Comparison of ENCODE assay signal across 20 cellular contexts in genomic region chr1:46044116-46044515, GRCh38.
DNase-seq lines count a peak whose midpoint lies in the region; ATAC-seq, FAIRE-seq and TF ChIP-seq lines count a peak whose summit lies in the region.
"Had no signal": no experiment of that assay in that cellular context is flagged by ENCODE, and none has a peak within 500 bp of the region (broad histone marks: within the 10 kb centered on the region; RNA-seq: fewer than 3 reads in every experiment).

No MANE protein-coding gene starts in this region.

- intact Hi-C loops in HepG2 (cut with micrococcal nuclease; ENCODE audit: unreplicated experiment), result no loop called here
- intact Hi-C loops in right lobe of liver (cut with DNase I), result no loop called here

- no peak overlapping the region for H3K23ac ChIP-seq in trophoblast cell (ENCODE audit: low read length)

- CTCF ChIA-PET in HepG2 (lab: Yijun Ruan, JAX; ENCODE audit: low intra/inter-chr PET ratio, low total read pairs), result no interaction called here

- no peak overlapping the region for H3K18ac ChIP-seq in trophoblast cell (ENCODE audit: low read length)

- H3K9me2 ChIP-seq in OCI-LY1 (ENCODE audit: low read depth, low read length), result no peaks in the 10 kb centered on the region

- no peak overlapping the region for H2BK5ac ChIP-seq in trophoblast cell (ENCODE audit: low read depth, low read length, poor library complexity)

- H3K4me3 ChIP-seq in HepG2 (replicated peaks in 1 of 3; ENCODE audit: insufficient read depth in 1 of 3, low read depth in 2 of 3, low read length in 3 of 3) (no peak overlapping the region), right lobe of liver (no peak overlapping the region), OCI-LY1 (ENCODE audit: low read depth, low read length, poor library complexity, severe bottlenecking) (no peak overlapping the region), iPS-20b (ENCODE audit: low read length) (peak overlapping the region; percentile 10; the same call in 1 of the 2 replicates), trophoblast cell (ENCODE audit: low read depth, low read length) (no peak overlapping the region)
- H3K4me3 ChIP-seq: PC-9 had no signal

- H3K27me3 ChIP-seq in HepG2 (ENCODE audit: control insufficient read depth in 1 of 2, insufficient read depth in 2 of 2, low read length in 2 of 2), result no peaks in the 10 kb centered on the region; a peak in 1 of 5 replicates
- H3K27me3 ChIP-seq in right lobe of liver, result no peaks in the 10 kb centered on the region
- H3K27me3 ChIP-seq in OCI-LY1 (ENCODE audit: insufficient read depth, low read length), result no peaks in the 10 kb centered on the region
- H3K27me3 ChIP-seq in iPS-20b (ENCODE audit: insufficient read depth, low read length), result no peaks in the 10 kb centered on the region
- no peaks in the 10 kb centered on the region for H3K27me3 ChIP-seq in trophoblast cell (ENCODE audit: insufficient read depth, low read length)

- TF ChIP-seq EP300 in HepG2 (IDR thresholded peaks at IDR 0.05; ENCODE audit: low read depth in 2 of 2, low read length in 2 of 2) (no peak), HepG2 (CRISPR knock-in tag; IDR thresholded peaks at IDR 0.05; ENCODE audit: borderline replicate concordance) (no peak)

- no peak for TF ChIP-seq RAD21 in HepG2 (CRISPR knock-in tag; IDR thresholded peaks at IDR 0.05)

- no peaks in the 10 kb centered on the region for H3K9me3 ChIP-seq in HepG2 (ENCODE audit: low read length)
- no peaks in the 10 kb centered on the region for H3K9me3 ChIP-seq in right lobe of liver
- H3K9me3 ChIP-seq in OCI-LY1 (ENCODE audit: low read length), result no peaks in the 10 kb centered on the region
- no peaks in the 10 kb centered on the region for H3K9me3 ChIP-seq in iPS-20b (ENCODE audit: insufficient read depth, low read depth, low read length)
- H3K9me3 ChIP-seq in trophoblast cell (ENCODE audit: insufficient read depth, low read depth, low read length), result no peaks in the 10 kb centered on the region

- no peaks in the 10 kb centered on the region for H3K79me1 ChIP-seq in trophoblast cell (ENCODE audit: low read length)

- no peaks in the 10 kb centered on the region for H4K20me1 ChIP-seq in HepG2 (ENCODE audit: insufficient read depth, low read length)
- H4K20me1 ChIP-seq in OCI-LY1 (ENCODE audit: insufficient read depth, low read length), result no peaks in the 10 kb centered on the region

- no peak overlapping the region for H2BK120ac ChIP-seq in trophoblast cell (ENCODE audit: insufficient read depth, low read length, poor library complexity)

- H4K12ac ChIP-seq in trophoblast cell (ENCODE audit: low read depth, low read length), result no peak overlapping the region

- in situ Hi-C loops in HepG2 (cut with HindIII; ENCODE audit: extremely low pct_ligation_motif_present, low pct_unique_long_range_greater_than_20kb), result no loop called here

- DNase-seq in HepG2 (ENCODE audit: low spot score) (no peak), right lobe of liver (no peak), NCI-H510A (lab: John Stamatoyannopoulos, UW) (no peak), NCI-H446 treated with DMSO at 0.1 percent for 48 hours (lab: John Stamatoyannopoulos, UW) (no peak), trophoblast cell (no peak)
- DNase-seq: CD4-positive, CD25-positive, alpha-beta regulatory T cell; COR-L47; DMS 273 treated with DMSO at 0.1 percent for 48 hours; DND-41; NCI-H1105; NCI-H1694; NCI-H2081 treated with DMSO at 0.1 percent for 48 hours; NCI-H748 treated with DMSO at 0.1 percent for 48 hours; PC-9 had no signal

- TF ChIP-seq POLR2A in HepG2 (IDR thresholded peaks at IDR 0.05; ENCODE audit: insufficient read depth in 1 of 2, low read depth in 2 of 2, low read length in 2 of 2), result no peak
- no peak for TF ChIP-seq POLR2A in right lobe of liver (IDR thresholded peaks at IDR 0.05)

- no peak overlapping the region for H2BK12ac ChIP-seq in trophoblast cell (ENCODE audit: low read length)

- no peak overlapping the region for H3K4ac ChIP-seq in trophoblast cell (ENCODE audit: low read depth, low read length)

- H3K4me2 ChIP-seq in HepG2 (ENCODE audit: low read depth, low read length), result no peak overlapping the region
- H3K4me2 ChIP-seq in OCI-LY1 (ENCODE audit: low read length), result peak overlapping the region; percentile 1; the same call in 1 of the 2 replicates
- H3K4me2 ChIP-seq in trophoblast cell (ENCODE audit: low read length), result no peak overlapping the region
- H3K4me2 ChIP-seq: PC-9 had no signal

- TF ChIP-seq CTCF in HepG2 (CRISPR knock-in tag; IDR thresholded peaks at IDR 0.05) (no peak), right lobe of liver (IDR thresholded peaks at IDR 0.05) (no peak), OCI-LY1 (IDR thresholded peaks at IDR 0.05; ENCODE audit: low read length) (no peak)

- WGBS in HepG2 (ENCODE audit: low lambda C conversion rate), result 98% methylated on average over 4 of the region's 5 CpGs
- 76% methylated on average over 2 of the region's 5 CpGs for WGBS in right lobe of liver (ENCODE audit: insufficient coverage, low coverage, low lambda C conversion rate, missing lambda C conversion rate)
- WGBS in trophoblast cell (ENCODE audit: extremely low coverage, insufficient coverage, insufficient read length), result no CpG with 5 or more reads among the region's 5 CpGs

- H3K27ac ChIP-seq in HepG2 (ENCODE audit: extremely low read length, insufficient read depth, low read length) (no peak overlapping the region), right lobe of liver (no peak overlapping the region), OCI-LY1 (ENCODE audit: low read depth, low read length, poor library complexity, severe bottlenecking) (peak overlapping the region; percentile 94), iPS-20b (ENCODE audit: low read length) (no peak overlapping the region), trophoblast cell (ENCODE audit: low read depth, low read length) (no peak overlapping the region)
- H3K27ac ChIP-seq: 22Rv1, PC-9, RWPE1 had no signal

- ATAC-seq in HepG2 (no peak), right lobe of liver (no peak), GM18858 (IDR thresholded peaks at IDR 0.05; ENCODE audit: unreplicated experiment) (no peak)
- ATAC-seq: SK-N-SH treated with all-trans-retinoic acid at 6 μM for 48 hours had no signal

- no peak overlapping the region for H3K14ac ChIP-seq in trophoblast cell (ENCODE audit: low read length)

- no peak overlapping the region for H3K9ac ChIP-seq in HepG2 (ENCODE audit: insufficient read depth, low read depth, low read length)
- H3K9ac ChIP-seq in OCI-LY1 (ENCODE audit: low read length), result no peak overlapping the region
- no peak overlapping the region for H3K9ac ChIP-seq in iPS-20b (ENCODE audit: low read depth, low read length)
- H3K9ac ChIP-seq in trophoblast cell (ENCODE audit: low read length), result no peak overlapping the region

- H3K4me1 ChIP-seq in HepG2 (ENCODE audit: insufficient read depth, low read length) (no peaks in the 10 kb centered on the region), right lobe of liver (peaks cover 0 to 5% (median 0%) of the 10 kb centered on the region in 4 donors), OCI-LY1 (ENCODE audit: insufficient read depth, low read length, severe bottlenecking) (peaks cover 52% of the 10 kb centered on the region), iPS-20b (ENCODE audit: insufficient read depth, low read length) (peaks cover 13% of the 10 kb centered on the region), trophoblast cell (ENCODE audit: control insufficient read depth in 1 of 2, insufficient read depth in 2 of 2, low read length in 2 of 2) (no peaks in the 10 kb centered on the region)

- no peak overlapping the region for H2AFZ ChIP-seq in HepG2 (ENCODE audit: low read length)
- no peak overlapping the region for H2AFZ ChIP-seq in OCI-LY1 (ENCODE audit: low read length)
- no peak overlapping the region for H2AFZ ChIP-seq in trophoblast cell (ENCODE audit: insufficient read depth, low read length, poor library complexity)
- H2AFZ ChIP-seq: PC-9 had no signal

- FAIRE-seq in HepG2 (lab: Jason Lieb, UNC), result no peak

- H4K91ac ChIP-seq in trophoblast cell (ENCODE audit: low read depth, low read length), result no peak overlapping the region

- H4K8ac ChIP-seq in trophoblast cell (ENCODE audit: low read depth, low read length), result no peak overlapping the region

- BruUV-seq in HepG2 (replicated peaks; lab: Mats Ljungman, UMichigan), result no TSS peak

- POLR2A ChIA-PET in HepG2 (lab: Yijun Ruan, JAX), result no interaction called here

- H3F3A ChIP-seq in OCI-LY1 (ENCODE audit: insufficient read depth, low read length), result peaks cover 8% of the 10 kb centered on the region; the same call in 1 of the 2 replicates

- no peaks in the 10 kb centered on the region for H3K79me2 ChIP-seq in HepG2 (ENCODE audit: insufficient read depth, low read length)
- H3K79me2 ChIP-seq in OCI-LY1 (ENCODE audit: insufficient read depth, low read length), result no peaks in the 10 kb centered on the region
- H3K79me2 ChIP-seq in trophoblast cell (ENCODE audit: control insufficient read depth, insufficient read depth, low read length, poor library complexity), result no peaks in the 10 kb centered on the region

- H2AK5ac ChIP-seq in trophoblast cell (ENCODE audit: low read length), result no peak overlapping the region

- H3K36me3 ChIP-seq in HepG2 (replicated peaks in 1 of 2; ENCODE audit: control insufficient read depth in 1 of 2, insufficient read depth in 2 of 2, low read length in 2 of 2) (no peaks in the 10 kb centered on the region), right lobe of liver (no peaks in the 10 kb centered on the region), OCI-LY1 (ENCODE audit: insufficient read depth, low read length) (no peaks in the 10 kb centered on the region), iPS-20b (ENCODE audit: insufficient read depth, low read depth, low read length) (peaks cover 30% of the 10 kb centered on the region), trophoblast cell (ENCODE audit: control insufficient read depth in 1 of 2, insufficient read depth in 2 of 2, low read length in 2 of 2) (peaks cover 6 to 8% of the 10 kb centered on the region in 2 experiments)

TF ChIP-seq in HepG2, 621 proteins besides CTCF, POLR2A, EP300 and RAD21:
- TF ChIP-seq CENPT (CRISPR knock-in tag; IDR thresholded peaks at IDR 0.05; ENCODE audit: low read depth) (no peak), MYNN (CRISPR knock-in tag; IDR thresholded peaks at IDR 0.05; ENCODE audit: low read depth) (no peak), ZNF121 (CRISPR knock-in tag; IDR thresholded peaks at IDR 0.05) (peak; percentile 49; the same call in 1 of the 2 replicates)
